In the genomic region with DNA sequence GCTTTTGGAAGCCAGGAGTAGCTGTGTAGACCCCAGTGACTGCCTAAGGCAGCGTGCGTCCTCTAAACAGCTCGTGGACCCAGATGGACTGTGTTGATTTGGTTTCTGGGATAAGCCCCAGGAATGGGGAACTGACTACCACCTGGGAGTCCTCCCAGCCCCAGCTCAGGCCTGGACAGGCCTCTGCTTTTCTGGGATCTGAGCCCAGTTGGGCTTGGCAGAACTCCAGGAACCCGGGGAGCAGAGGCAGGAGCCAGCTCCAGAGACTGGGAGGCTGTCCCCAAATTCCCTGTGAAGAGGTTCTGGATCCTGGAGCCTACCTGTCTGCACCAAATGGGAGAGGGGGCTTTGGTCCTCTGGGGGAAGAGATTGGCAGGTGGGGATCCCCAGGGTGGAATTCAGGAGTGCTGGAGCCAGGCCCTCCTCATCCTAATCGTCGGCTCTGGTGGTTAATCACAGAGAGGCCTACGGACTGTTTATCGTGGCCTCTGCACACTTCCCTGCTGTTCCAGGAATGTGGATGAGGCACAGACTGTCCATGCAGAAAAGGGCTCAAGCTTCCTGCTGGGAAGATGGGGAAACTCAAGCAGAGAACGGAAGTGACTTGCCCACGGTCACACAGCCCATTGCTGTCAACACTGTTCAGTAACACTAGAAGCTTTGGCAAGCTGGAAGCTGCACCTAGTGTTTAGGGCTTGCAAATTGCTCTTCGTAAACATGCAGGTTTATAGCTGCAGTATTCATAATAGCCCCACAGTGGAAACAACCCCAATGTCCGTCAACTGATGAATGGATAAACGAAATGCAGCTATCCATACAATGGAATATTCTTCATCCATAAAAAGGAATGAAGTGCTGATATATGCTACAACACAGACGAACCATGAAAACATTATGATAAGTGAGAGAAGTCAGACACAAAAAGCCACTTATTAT, we compare ENCODE assay signal across 1 cellular context.
TF ChIP-seq lines count a peak whose summit lies in the region.

No MANE protein-coding gene starts in this region.

TF ChIP-seq in HEK293, 187 proteins besides CTCF, POLR2A, EP300 and RAD21 (continued from another document and continues in another):
- TF ChIP-seq, protein P1, sequence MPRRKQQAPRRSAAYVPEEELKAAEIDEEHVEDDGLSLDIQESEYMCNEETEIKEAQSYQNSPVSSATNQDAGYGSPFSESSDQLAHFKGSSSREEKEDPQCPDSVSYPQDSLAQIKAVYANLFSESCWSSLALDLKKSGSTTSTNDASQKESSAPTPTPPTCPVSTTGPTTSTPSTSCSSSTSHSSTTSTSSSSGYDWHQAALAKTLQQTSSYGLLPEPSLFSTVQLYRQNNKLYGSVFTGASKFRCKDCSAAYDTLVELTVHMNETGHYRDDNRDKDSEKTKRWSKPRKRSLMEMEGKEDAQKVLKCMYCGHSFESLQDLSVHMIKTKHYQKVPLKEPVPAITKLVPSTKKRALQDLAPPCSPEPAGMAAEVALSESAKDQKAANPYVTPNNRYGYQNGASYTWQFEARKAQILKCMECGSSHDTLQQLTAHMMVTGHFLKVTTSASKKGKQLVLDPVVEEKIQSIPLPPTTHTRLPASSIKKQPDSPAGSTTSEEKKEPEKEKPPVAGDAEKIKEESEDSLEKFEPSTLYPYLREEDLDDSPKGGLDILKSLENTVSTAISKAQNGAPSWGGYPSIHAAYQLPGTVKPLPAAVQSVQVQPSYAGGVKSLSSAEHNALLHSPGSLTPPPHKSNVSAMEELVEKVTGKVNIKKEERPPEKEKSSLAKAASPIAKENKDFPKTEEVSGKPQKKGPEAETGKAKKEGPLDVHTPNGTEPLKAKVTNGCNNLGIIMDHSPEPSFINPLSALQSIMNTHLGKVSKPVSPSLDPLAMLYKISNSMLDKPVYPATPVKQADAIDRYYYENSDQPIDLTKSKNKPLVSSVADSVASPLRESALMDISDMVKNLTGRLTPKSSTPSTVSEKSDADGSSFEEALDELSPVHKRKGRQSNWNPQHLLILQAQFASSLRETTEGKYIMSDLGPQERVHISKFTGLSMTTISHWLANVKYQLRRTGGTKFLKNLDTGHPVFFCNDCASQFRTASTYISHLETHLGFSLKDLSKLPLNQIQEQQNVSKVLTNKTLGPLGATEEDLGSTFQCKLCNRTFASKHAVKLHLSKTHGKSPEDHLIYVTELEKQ (tag by site-specific recombination; IDR thresholded peaks at IDR 0.05; ENCODE audit: borderline replicate concordance), result no peak
- TF ChIP-seq SP2 (tag by site-specific recombination; IDR thresholded peaks at IDR 0.05) (no peak), GLI4 (tag by site-specific recombination; IDR thresholded peaks at IDR 0.05) (no peak), KLF8 (tag by site-specific recombination; IDR thresholded peaks at IDR 0.05) (no peak), ZBTB20 (tag by site-specific recombination; IDR thresholded peaks at IDR 0.05) (peak; percentile 47; the same call in 1 of the 2 replicates), ZSCAN30 (tag by site-specific recombination; IDR thresholded peaks at IDR 0.05) (peak; percentile 54; the same call in 1 of the 2 replicates), ZNF670 (tag by site-specific recombination; IDR thresholded peaks at IDR 0.05; ENCODE audit: low read depth) (no peak), BCL11A (tag by site-specific recombination; IDR thresholded peaks at IDR 0.05; ENCODE audit: low read depth) (no peak), SALL2 (tag by site-specific recombination; IDR thresholded peaks at IDR 0.05; ENCODE audit: borderline replicate concordance) (no peak), ZNF558 (tag by site-specific recombination; IDR thresholded peaks at IDR 0.05) (no peak), ZNF423 (tag by site-specific recombination; IDR thresholded peaks at IDR 0.05) (no peak), HOXD13 (CRISPR knock-in tag; IDR thresholded peaks at IDR 0.05; ENCODE audit: borderline replicate concordance) (no peak), ZNF175 (tag by site-specific recombination; IDR thresholded peaks at IDR 0.05) (no peak), ZNF510 (tag by site-specific recombination; IDR thresholded peaks at IDR 0.05; ENCODE audit: insufficient replicate concordance) (no peak), ZNF521 (tag by site-specific recombination; IDR thresholded peaks at IDR 0.05) (no peak), ZNF274 (IDR thresholded peaks at IDR 0.05; ENCODE audit: low read length) (no peak), ZNF274 (tag by site-specific recombination; IDR thresholded peaks at IDR 0.05; ENCODE audit: borderline replicate concordance) (peak; percentile 90; the same call in 1 of the 2 replicates), ZNF561 (tag by site-specific recombination; IDR thresholded peaks at IDR 0.05; ENCODE audit: borderline replicate concordance) (peak; percentile 64; the same call in 1 of the 2 replicates), ZFP69B (tag by site-specific recombination; IDR thresholded peaks at IDR 0.05) (0 out of 2 replicates have a peak, but pooled peaks have one; percentile 18), ZNF146 (tag by site-specific recombination; IDR thresholded peaks at IDR 0.05) (peak; percentile 29; the same call in 1 of the 2 replicates), ZNF791 (tag by site-specific recombination; IDR thresholded peaks at IDR 0.05) (no peak), ZNF792 (tag by site-specific recombination; IDR thresholded peaks at IDR 0.05) (no peak), GLI2 (tag by site-specific recombination; IDR thresholded peaks at IDR 0.05; ENCODE audit: borderline replicate concordance, low read depth) (no peak), ZNF664 (tag by site-specific recombination; IDR thresholded peaks at IDR 0.05) (no peak), ZNF654 (tag by site-specific recombination; IDR thresholded peaks at IDR 0.05; ENCODE audit: low read depth) (no peak), ZNF514 (tag by site-specific recombination; IDR thresholded peaks at IDR 0.05) (no peak), MEIS1 (CRISPR knock-in tag; IDR thresholded peaks at IDR 0.05; ENCODE audit: borderline replicate concordance) (no peak), ZIC2 (tag by site-specific recombination; IDR thresholded peaks at IDR 0.05) (peak; percentile 95), ZBTB17 (tag by site-specific recombination; IDR thresholded peaks at IDR 0.05) (peak; percentile 94), ZNF292 (tag by site-specific recombination; IDR thresholded peaks at IDR 0.05; ENCODE audit: borderline replicate concordance, low read depth) (no peak), ZNF501 (tag by site-specific recombination; IDR thresholded peaks at IDR 0.05) (no peak), GFI1B (tag by site-specific recombination; IDR thresholded peaks at IDR 0.05) (0 out of 2 replicates have a peak, but pooled peaks have one; percentile 17), ZNF626 (tag by site-specific recombination; IDR thresholded peaks at IDR 0.05) (no peak), ZNF621 (tag by site-specific recombination; IDR thresholded peaks at IDR 0.05) (no peak)
- TF ChIP-seq, protein P2, sequence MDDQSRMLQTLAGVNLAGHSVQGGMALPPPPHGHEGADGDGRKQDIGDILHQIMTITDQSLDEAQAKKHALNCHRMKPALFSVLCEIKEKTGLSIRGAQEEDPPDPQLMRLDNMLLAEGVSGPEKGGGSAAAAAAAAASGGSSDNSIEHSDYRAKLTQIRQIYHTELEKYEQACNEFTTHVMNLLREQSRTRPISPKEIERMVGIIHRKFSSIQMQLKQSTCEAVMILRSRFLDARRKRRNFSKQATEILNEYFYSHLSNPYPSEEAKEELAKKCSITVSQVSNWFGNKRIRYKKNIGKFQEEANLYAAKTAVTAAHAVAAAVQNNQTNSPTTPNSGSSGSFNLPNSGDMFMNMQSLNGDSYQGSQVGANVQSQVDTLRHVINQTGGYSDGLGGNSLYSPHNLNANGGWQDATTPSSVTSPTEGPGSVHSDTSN (CRISPR knock-in tag; IDR thresholded peaks at IDR 0.05), result no peak
- TF ChIP-seq, protein P3, sequence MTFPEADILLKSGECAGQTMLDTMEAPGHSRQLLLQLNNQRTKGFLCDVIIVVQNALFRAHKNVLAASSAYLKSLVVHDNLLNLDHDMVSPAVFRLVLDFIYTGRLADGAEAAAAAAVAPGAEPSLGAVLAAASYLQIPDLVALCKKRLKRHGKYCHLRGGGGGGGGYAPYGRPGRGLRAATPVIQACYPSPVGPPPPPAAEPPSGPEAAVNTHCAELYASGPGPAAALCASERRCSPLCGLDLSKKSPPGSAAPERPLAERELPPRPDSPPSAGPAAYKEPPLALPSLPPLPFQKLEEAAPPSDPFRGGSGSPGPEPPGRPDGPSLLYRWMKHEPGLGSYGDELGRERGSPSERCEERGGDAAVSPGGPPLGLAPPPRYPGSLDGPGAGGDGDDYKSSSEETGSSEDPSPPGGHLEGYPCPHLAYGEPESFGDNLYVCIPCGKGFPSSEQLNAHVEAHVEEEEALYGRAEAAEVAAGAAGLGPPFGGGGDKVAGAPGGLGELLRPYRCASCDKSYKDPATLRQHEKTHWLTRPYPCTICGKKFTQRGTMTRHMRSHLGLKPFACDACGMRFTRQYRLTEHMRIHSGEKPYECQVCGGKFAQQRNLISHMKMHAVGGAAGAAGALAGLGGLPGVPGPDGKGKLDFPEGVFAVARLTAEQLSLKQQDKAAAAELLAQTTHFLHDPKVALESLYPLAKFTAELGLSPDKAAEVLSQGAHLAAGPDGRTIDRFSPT (tag by site-specific recombination; IDR thresholded peaks at IDR 0.05), result peak; percentile 51; the same call in 1 of the 2 replicates
- TF ChIP-seq, protein P4, sequence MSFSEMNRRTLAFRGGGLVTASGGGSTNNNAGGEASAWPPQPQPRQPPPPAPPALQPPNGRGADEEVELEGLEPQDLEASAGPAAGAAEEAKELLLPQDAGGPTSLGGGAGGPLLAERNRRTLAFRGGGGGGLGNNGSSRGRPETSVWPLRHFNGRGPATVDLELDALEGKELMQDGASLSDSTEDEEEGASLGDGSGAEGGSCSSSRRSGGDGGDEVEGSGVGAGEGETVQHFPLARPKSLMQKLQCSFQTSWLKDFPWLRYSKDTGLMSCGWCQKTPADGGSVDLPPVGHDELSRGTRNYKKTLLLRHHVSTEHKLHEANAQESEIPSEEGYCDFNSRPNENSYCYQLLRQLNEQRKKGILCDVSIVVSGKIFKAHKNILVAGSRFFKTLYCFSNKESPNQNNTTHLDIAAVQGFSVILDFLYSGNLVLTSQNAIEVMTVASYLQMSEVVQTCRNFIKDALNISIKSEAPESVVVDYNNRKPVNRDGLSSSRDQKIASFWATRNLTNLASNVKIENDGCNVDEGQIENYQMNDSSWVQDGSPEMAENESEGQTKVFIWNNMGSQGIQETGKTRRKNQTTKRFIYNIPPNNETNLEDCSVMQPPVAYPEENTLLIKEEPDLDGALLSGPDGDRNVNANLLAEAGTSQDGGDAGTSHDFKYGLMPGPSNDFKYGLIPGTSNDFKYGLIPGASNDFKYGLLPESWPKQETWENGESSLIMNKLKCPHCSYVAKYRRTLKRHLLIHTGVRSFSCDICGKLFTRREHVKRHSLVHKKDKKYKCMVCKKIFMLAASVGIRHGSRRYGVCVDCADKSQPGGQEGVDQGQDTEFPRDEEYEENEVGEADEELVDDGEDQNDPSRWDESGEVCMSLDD (tag by site-specific recombination; IDR thresholded peaks at IDR 0.05), result no peak
- TF ChIP-seq, protein P5, sequence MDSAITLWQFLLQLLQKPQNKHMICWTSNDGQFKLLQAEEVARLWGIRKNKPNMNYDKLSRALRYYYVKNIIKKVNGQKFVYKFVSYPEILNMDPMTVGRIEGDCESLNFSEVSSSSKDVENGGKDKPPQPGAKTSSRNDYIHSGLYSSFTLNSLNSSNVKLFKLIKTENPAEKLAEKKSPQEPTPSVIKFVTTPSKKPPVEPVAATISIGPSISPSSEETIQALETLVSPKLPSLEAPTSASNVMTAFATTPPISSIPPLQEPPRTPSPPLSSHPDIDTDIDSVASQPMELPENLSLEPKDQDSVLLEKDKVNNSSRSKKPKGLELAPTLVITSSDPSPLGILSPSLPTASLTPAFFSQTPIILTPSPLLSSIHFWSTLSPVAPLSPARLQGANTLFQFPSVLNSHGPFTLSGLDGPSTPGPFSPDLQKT (IDR thresholded peaks at IDR 0.05; ENCODE audit: borderline replicate concordance, low read depth, low read length), result no peak
- TF ChIP-seq, protein P6, sequence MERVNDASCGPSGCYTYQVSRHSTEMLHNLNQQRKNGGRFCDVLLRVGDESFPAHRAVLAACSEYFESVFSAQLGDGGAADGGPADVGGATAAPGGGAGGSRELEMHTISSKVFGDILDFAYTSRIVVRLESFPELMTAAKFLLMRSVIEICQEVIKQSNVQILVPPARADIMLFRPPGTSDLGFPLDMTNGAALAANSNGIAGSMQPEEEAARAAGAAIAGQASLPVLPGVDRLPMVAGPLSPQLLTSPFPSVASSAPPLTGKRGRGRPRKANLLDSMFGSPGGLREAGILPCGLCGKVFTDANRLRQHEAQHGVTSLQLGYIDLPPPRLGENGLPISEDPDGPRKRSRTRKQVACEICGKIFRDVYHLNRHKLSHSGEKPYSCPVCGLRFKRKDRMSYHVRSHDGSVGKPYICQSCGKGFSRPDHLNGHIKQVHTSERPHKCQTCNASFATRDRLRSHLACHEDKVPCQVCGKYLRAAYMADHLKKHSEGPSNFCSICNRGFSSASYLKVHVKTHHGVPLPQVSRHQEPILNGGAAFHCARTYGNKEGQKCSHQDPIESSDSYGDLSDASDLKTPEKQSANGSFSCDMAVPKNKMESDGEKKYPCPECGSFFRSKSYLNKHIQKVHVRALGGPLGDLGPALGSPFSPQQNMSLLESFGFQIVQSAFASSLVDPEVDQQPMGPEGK (tag by site-specific recombination; IDR thresholded peaks at IDR 0.05), result peak; percentile 71
- TF ChIP-seq, protein P7, sequence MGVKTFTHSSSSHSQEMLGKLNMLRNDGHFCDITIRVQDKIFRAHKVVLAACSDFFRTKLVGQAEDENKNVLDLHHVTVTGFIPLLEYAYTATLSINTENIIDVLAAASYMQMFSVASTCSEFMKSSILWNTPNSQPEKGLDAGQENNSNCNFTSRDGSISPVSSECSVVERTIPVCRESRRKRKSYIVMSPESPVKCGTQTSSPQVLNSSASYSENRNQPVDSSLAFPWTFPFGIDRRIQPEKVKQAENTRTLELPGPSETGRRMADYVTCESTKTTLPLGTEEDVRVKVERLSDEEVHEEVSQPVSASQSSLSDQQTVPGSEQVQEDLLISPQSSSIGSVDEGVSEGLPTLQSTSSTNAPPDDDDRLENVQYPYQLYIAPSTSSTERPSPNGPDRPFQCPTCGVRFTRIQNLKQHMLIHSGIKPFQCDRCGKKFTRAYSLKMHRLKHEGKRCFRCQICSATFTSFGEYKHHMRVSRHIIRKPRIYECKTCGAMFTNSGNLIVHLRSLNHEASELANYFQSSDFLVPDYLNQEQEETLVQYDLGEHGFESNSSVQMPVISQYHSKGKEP (tag by site-specific recombination; IDR thresholded peaks at IDR 0.05), result peak; percentile 23; the same call in 1 of the 2 replicates
- TF ChIP-seq, protein P8, sequence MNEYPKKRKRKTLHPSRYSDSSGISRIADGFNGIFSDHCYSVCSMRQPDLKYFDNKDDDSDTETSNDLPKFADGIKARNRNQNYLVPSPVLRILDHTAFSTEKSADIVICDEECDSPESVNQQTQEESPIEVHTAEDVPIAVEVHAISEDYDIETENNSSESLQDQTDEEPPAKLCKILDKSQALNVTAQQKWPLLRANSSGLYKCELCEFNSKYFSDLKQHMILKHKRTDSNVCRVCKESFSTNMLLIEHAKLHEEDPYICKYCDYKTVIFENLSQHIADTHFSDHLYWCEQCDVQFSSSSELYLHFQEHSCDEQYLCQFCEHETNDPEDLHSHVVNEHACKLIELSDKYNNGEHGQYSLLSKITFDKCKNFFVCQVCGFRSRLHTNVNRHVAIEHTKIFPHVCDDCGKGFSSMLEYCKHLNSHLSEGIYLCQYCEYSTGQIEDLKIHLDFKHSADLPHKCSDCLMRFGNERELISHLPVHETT (tag by site-specific recombination; IDR thresholded peaks at IDR 0.05), result no peak; the same call in 1 of the 2 replicates
